Comparison of ENCODE assay signal across 16 cellular contexts in the genomic region with DNA sequence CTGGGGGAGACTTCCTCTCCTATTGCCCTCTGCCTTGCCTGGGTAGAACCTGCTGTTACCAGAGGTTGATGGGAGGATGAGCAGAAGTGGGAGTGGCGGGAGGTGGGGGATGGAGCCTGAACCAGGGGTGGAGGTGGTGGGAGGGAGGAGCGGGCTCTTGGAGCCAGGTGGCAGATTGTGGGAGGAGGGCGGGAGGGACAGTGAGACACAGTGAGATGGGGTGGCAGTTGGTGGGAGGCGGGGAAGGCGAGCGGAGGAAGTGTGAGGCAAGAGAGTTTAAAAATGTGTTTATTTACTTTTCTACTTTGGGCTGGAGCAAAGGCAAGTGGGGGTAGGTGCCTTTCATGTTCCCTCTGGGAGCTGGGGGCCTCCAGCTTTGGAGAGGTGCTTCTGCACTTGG.
DNase-seq lines count a peak whose midpoint lies in the region; ATAC-seq and FAIRE-seq lines count a peak whose summit lies in the region.
"Had no signal": no experiment of that assay in that cellular context is flagged by ENCODE, and none has a peak within 500 bp of the region (broad histone marks: within the 10 kb centered on the region; RNA-seq: fewer than 3 reads in every experiment).

No MANE protein-coding gene starts in this region.

- no peak overlapping the region for H3K9ac ChIP-seq in BLaER1

- peaks cover 30% of the 10 kb centered on the region for H3K4me1 ChIP-seq in BLaER1

- intact Hi-C loops in left colon (cut with DNase I, micrococcal nuclease): no loop called here

- peak; percentile 86 for DNase-seq in M059J (ENCODE audit: low read depth)
- peak; percentile 71 to 90 for DNase-seq in NOMO-1 (lab: John Stamatoyannopoulos, UW; ENCODE audit: unreplicated experiment in 2 of 2)
- DNase-seq in left colon: peak; percentile 26 to 47
- no peak for DNase-seq in EL
- no peak for DNase-seq in urothelium cell line (ENCODE audit: low spot score)
- DNase-seq in ecto neural progenitor cell (ENCODE audit: low spot score): no peak
- DNase-seq in NCI-H226: no peak
- DNase-seq: activated CD8-positive, alpha-beta T cell treated with anti-CD3 and anti-CD28 coated beads, Interleukin-2, amount 10 ng/mL, durations not matched to agents 7 days and 5 days; effector CD4-positive, alpha-beta T cell; NCI-H345; Right ventricle myocardium superior; stimulated activated CD4-positive, alpha-beta T cell treated with anti-CD3 and anti-CD28 coated beads, Interleukin-15, amount 100 ng/mL, for 24 hours had no signal

- no peak for FAIRE-seq in urothelium cell line (lab: Jason Lieb, UNC)
- FAIRE-seq: astrocyte, GM12878, TTC549 had no signal

- H4K20me1 ChIP-seq in BLaER1: no peaks in the 10 kb centered on the region

- no peaks in the 10 kb centered on the region for H3K27me3 ChIP-seq in BLaER1

- ATAC-seq in left colon: peak; percentile 42
- ATAC-seq: activated CD8-positive, alpha-beta T cell treated with anti-CD3 and anti-CD28 coated beads, Interleukin-2, amount 10 ng/mL, durations not matched to agents 7 days and 5 days had no signal

- no peaks in the 10 kb centered on the region for H3K36me3 ChIP-seq in BLaER1

- peak overlapping the region; percentile 74 for H3K4me2 ChIP-seq in BLaER1

- peak overlapping the region; percentile 68 for H3K27ac ChIP-seq in BLaER1

- H3K4me3 ChIP-seq in BLaER1: no peak overlapping the region
- H3K4me3 ChIP-seq: GM12878 had no signal

- peaks cover 16% of the 10 kb centered on the region; the same call in 1 of the 2 replicates for H3K9me3 ChIP-seq in BLaER1

Comparison
In these comparisons a context has a peak if more than half of its experiments do, and no peak if none do; other contexts are left out.
1. DNase-seq: peak in M059J (single experiment), NOMO-1 (2 of 2) and left colon (2 of 2); none in EL (single experiment), urothelium cell line (single experiment), ecto neural progenitor cell (single experiment) and NCI-H226 (single experiment).